In genomic region chr3:185176756-185177359, GRCh38 we compare ENCODE assay signal across 10 cellular contexts. TPM values are rescaled to one million over a fixed set of nuclear protein-coding genes. Genes with fewer than 3 reads are reported as not detected.
DNase-seq lines count a peak whose midpoint lies in the region; ATAC-seq and TF ChIP-seq lines count a peak whose summit lies in the region.
"Had no signal": no experiment of that assay in that cellular context is flagged by ENCODE, and none has a peak within 500 bp of the region (broad histone marks: within the 10 kb centered on the region; RNA-seq: fewer than 3 reads in every experiment).

No MANE protein-coding gene starts in this region.

- H3K36me3 ChIP-seq in GM23338 (ENCODE audit: insufficient read depth), result no peaks in the 10 kb centered on the region
- no peaks in the 10 kb centered on the region for H3K36me3 ChIP-seq in brain microvascular endothelial cell (replicated peaks)
- H3K36me3 ChIP-seq in liver (ENCODE audit: control insufficient read depth in 4 of 4, insufficient read depth in 3 of 4, low read depth in 1 of 4, low read length in 3 of 4), result no peaks in the 10 kb centered on the region
- no peaks in the 10 kb centered on the region for H3K36me3 ChIP-seq in upper lobe of left lung

- no peak overlapping the region for H3K9ac ChIP-seq in liver (ENCODE audit: low read depth in 1 of 2, low read length in 2 of 2)

- no peak for TF ChIP-seq POLR2A in upper lobe of left lung (IDR thresholded peaks at IDR 0.05)

- no peak overlapping the region for H3K4me3 Mint-ChIP-seq in GM23338
- H3K4me3 Mint-ChIP-seq: naive thymus-derived CD4-positive, alpha-beta T cell; T-cell had no signal

- no peaks in the 10 kb centered on the region for H3F3A ChIP-seq in GM23338 (replicated peaks; ENCODE audit: low read depth)

- H3K4me2 ChIP-seq in GM23338, result no peak overlapping the region

- H3K9me3 ChIP-seq in liver (ENCODE audit: control insufficient read depth in 4 of 4, low read length in 3 of 4) (no peaks in the 10 kb centered on the region), upper lobe of left lung (no peaks in the 10 kb centered on the region)

- no peaks in the 10 kb centered on the region for H3K9me2 ChIP-seq in GM23338 (ENCODE audit: insufficient read depth)

- no peaks in the 10 kb centered on the region for H3K9me3 Mint-ChIP-seq in GM23338
- H3K9me3 Mint-ChIP-seq: naive thymus-derived CD4-positive, alpha-beta T cell; T-cell had no signal

- DNase-seq in COLO668 (lab: John Stamatoyannopoulos, UW; ENCODE audit: unreplicated experiment) (peak; percentile 8), GM23338 (ENCODE audit: low spot score) (peak; percentile 68), NCI-H774 (lab: John Stamatoyannopoulos, UW) (peak; percentile 31), brain microvascular endothelial cell (peak; percentile 37), upper lobe of left lung (no peak), occipital lobe (lab: John Stamatoyannopoulos, UW) (no peak)

- H3K27me3 Mint-ChIP-seq in GM23338 (ENCODE audit: insufficient read depth, low read depth, poor library complexity), result peaks cover 2% of the 10 kb centered on the region

- 19% methylated on average over 10 of the region's 10 CpGs for WGBS in liver
- 19 to 21% methylated on average over 10 of the region's 10 CpGs for WGBS in upper lobe of left lung, 2 donors

- H3K4me3 ChIP-seq in GM23338 (no peak overlapping the region), brain microvascular endothelial cell (ENCODE audit: low read depth, low read length) (no peak overlapping the region), liver (ENCODE audit: low read depth in 1 of 3, low read length in 3 of 3) (no peak overlapping the region), upper lobe of left lung (no peak overlapping the region)

- in situ Hi-C loops in brain microvascular endothelial cell (cut with HindIII; ENCODE audit: low pct_ligation_motif_present, low sequenced_read_pairs), result no loop called here

- TF ChIP-seq EP300 in upper lobe of left lung (IDR thresholded peaks at IDR 0.05), result no peak

- H3K27ac ChIP-seq in GM23338 (ENCODE audit: low read depth) (no peak overlapping the region), brain microvascular endothelial cell (no peak overlapping the region), liver (ENCODE audit: low read depth in 1 of 2, low read length in 2 of 2) (no peak overlapping the region), upper lobe of left lung (no peak overlapping the region)

- TF ChIP-seq CTCF in GM23338 (conservative IDR thresholded peaks at IDR 0.05; ENCODE audit: low read depth in 2 of 2) (peak; percentile 76 to 90), brain microvascular endothelial cell (IDR thresholded peaks at IDR 0.05; ENCODE audit: low read depth, low read length, missing control alignments) (peak; percentile 71), liver (IDR thresholded peaks at IDR 0.05; ENCODE audit: low read depth, low read length, missing input control) (peak; percentile 63), upper lobe of left lung (IDR thresholded peaks at IDR 0.05) (peak in 5 of 6 experiments; percentile 46 to 65 (median 60))

- peak; percentile 81 to 82 for TF ChIP-seq RAD21 in liver (IDR thresholded peaks at IDR 0.05)

- no peaks in the 10 kb centered on the region for H3K79me2 ChIP-seq in GM23338 (replicated peaks; ENCODE audit: insufficient read depth)

- H3K27me3 ChIP-seq in GM23338 (ENCODE audit: insufficient read depth) (no peaks in the 10 kb centered on the region), brain microvascular endothelial cell (replicated peaks) (no peaks in the 10 kb centered on the region), liver (ENCODE audit: control insufficient read depth in 4 of 4, insufficient read depth in 4 of 4, low read length in 3 of 4) (no peaks in the 10 kb centered on the region), upper lobe of left lung (no peaks in the 10 kb centered on the region)

- H4K20me1 ChIP-seq in GM23338 (replicated peaks; ENCODE audit: insufficient read depth), result no peaks in the 10 kb centered on the region

- no peak overlapping the region for H3K27ac Mint-ChIP-seq in GM23338
- H3K27ac Mint-ChIP-seq: naive thymus-derived CD4-positive, alpha-beta T cell; T-cell had no signal

- H3K36me3 Mint-ChIP-seq in GM23338 (ENCODE audit: low read depth), result no peaks in the 10 kb centered on the region
- H3K36me3 Mint-ChIP-seq: naive thymus-derived CD4-positive, alpha-beta T cell; T-cell had no signal

- H2AFZ ChIP-seq in GM23338, result no peak overlapping the region

- ATAC-seq in GM23338, result no peak; the same call in 2 of the 3 replicates
- ATAC-seq in upper lobe of left lung (ENCODE audit: low FRiP score in 2 of 2), result peak in 1 of 2 donors; percentile 58
- no peak for ATAC-seq in GM21360 (IDR thresholded peaks at IDR 0.05; ENCODE audit: unreplicated experiment)
- ATAC-seq: naive thymus-derived CD4-positive, alpha-beta T cell; T-cell had no signal

- H3K4me1 Mint-ChIP-seq in GM23338, result peaks cover 22% of the 10 kb centered on the region

- H3K4me1 ChIP-seq in GM23338 (ENCODE audit: insufficient read depth), result peaks cover 11% of the 10 kb centered on the region
- peaks cover 0 to 3% (median 3%) of the 10 kb centered on the region in 4 donors for H3K4me1 ChIP-seq in liver (ENCODE audit: control insufficient read depth in 4 of 4, insufficient read depth in 4 of 4, low read length in 3 of 4)
- peaks cover 0 to 16% (median 11%) of the 10 kb centered on the region in 4 donors for H3K4me1 ChIP-seq in upper lobe of left lung

TF ChIP-seq in GM23338, 12 proteins besides CTCF, POLR2A, EP300 and RAD21 (continues in another document):
- TF ChIP-seq EZH2 (IDR thresholded peaks at IDR 0.05; ENCODE audit: low read depth, unreplicated experiment) (no peak), EZH2phosphoT487 (IDR thresholded peaks at IDR 0.05; ENCODE audit: unreplicated experiment) (no peak), STAT1 (IDR thresholded peaks at IDR 0.05; ENCODE audit: unreplicated experiment) (no peak), REST (IDR thresholded peaks at IDR 0.05; ENCODE audit: unreplicated experiment) (no peak), CREB1 (CRISPR knock-in tag; IDR thresholded peaks at IDR 0.05; ENCODE audit: low read depth) (no peak), ZNF331 (CRISPR knock-in tag; IDR thresholded peaks at IDR 0.05; ENCODE audit: low read depth) (no peak)

TF ChIP-seq in liver, 16 proteins besides CTCF, POLR2A, EP300 and RAD21 (continues in another document):
- TF ChIP-seq ATF3 (IDR thresholded peaks at IDR 0.05), result no peak
- TF ChIP-seq HNF4A (conservative IDR thresholded peaks at IDR 0.05), result no peak
- no peak for TF ChIP-seq GABPA (IDR thresholded peaks at IDR 0.05 in 1 of 2, conservative IDR thresholded peaks at IDR 0.05 in 1 of 2)
- TF ChIP-seq HNF4G (IDR thresholded peaks at IDR 0.05), result no peak
- no peak for TF ChIP-seq EGR1 (IDR thresholded peaks at IDR 0.05; ENCODE audit: low read depth in 2 of 2)
- TF ChIP-seq MAX (IDR thresholded peaks at IDR 0.05), result no peak
- no peak for TF ChIP-seq JUND (IDR thresholded peaks at IDR 0.05)
- no peak for TF ChIP-seq ZBTB33 (IDR thresholded peaks at IDR 0.05)
- no peak for TF ChIP-seq NR2F2 (IDR thresholded peaks at IDR 0.05)
- no peak for TF ChIP-seq YY1 (IDR thresholded peaks at IDR 0.05)
- TF ChIP-seq FOXA1 (IDR thresholded peaks at IDR 0.05), result no peak

RNA-seq across cellular contexts. Expression of gene C3orf70, which starts 24.0 kb away (rescaled TPM):
- total RNA-seq in GM23338 (2014; rRNA removed; shearing (Covaris generic)), result 1.1 and 1.5 TPM in 2 replicates
- 0.42 and 0.45 TPM in 2 replicates for polyA plus RNA-seq in GM23338 (2016; fragmentation: Nextera tagmentation; extraction: Ambion mirVana)
- total RNA-seq in liver, result under 1 TPM; 0.59 to 0.79 TPM
- under 1 TPM; 0.15 to 0.24 TPM for polyA plus RNA-seq in liver
- total RNA-seq in upper lobe of left lung, result 1 to 10 TPM in 5 of 6 donors, under 1 TPM in 1; 0.67 to 3.9 (median 1.6) TPM
- total RNA-seq in occipital lobe, result 26.8 TPM
- total RNA-seq: T-cell had no signal
- polyA plus RNA-seq: naive thymus-derived CD4-positive, alpha-beta T cell had no signal

Comparison
In these comparisons a context has a peak if more than half of its experiments do, and no peak if none do; other contexts are left out.
1. DNase-seq: peak in COLO668 (single experiment), GM23338 (single experiment), NCI-H774 (single experiment) and brain microvascular endothelial cell (single experiment); none in upper lobe of left lung (0 of 2) and occipital lobe (single experiment).
2. Peak in every context shown above with its lines, with median percentiles within 50 percentile points of each other: CTCF ChIP-seq.